Comparison of ENCODE assay signal across 8 cellular contexts in genomic region chr1:23979387-23980005, GRCh38. TPM values are rescaled to one million over a fixed set of nuclear protein-coding genes. Genes with fewer than 3 reads are reported as not detected.
DNase-seq lines count a peak whose midpoint lies in the region; ATAC-seq and TF ChIP-seq lines count a peak whose summit lies in the region.

No MANE protein-coding gene starts in this region.

- H3K9me3 ChIP-seq in iPS-18a (ENCODE audit: control insufficient read depth, low read depth, low read length), result no peaks in the 10 kb centered on the region
- H3K9me3 ChIP-seq in stomach, result no peaks in the 10 kb centered on the region

- DNase-seq in T-helper 2 cell treated with Interferon-gamma antibody and Interleukin-4, amounts not matched to agents 5 μg/mL and 100 μg/mL, for 36 hours (ENCODE audit: low spot score), result no peak
- DNase-seq in T-helper 2 cell (no peak), stomach (no peak), 8988T (no peak), left lobe of liver (ENCODE audit: low spot score) (no peak), nucleus accumbens (lab: John Stamatoyannopoulos, UW) (no peak)
- no peak for DNase-seq in activated CD4-positive, alpha-beta memory T cell treated with anti-CD3 and anti-CD28 coated beads, Interleukin-2, amount 10 ng/mL, durations not matched to agents 7 days and 5 days

- CTCF ChIA-PET in activated CD4-positive, alpha-beta memory T cell treated with anti-CD3 and anti-CD28 coated beads, Interleukin-2, amount 10 ng/mL, durations not matched to agents 7 days and 5 days (lab: Charles Lee), result interaction anchor here (0.8 to 1.8 kb wide), 4 partner anchors 20 to 25 kb away, joined by 3 to 5 read pairs (median 3); partner anchors contain the start of gene PNRC2

- peaks cover 41% of the 10 kb centered on the region for H3K4me1 Mint-ChIP-seq in T-helper 2 cell treated with Interferon-gamma antibody and Interleukin-4, amounts not matched to agents 5 μg/mL and 100 μg/mL, for 36 hours (ENCODE audit: low read depth)
- peaks cover 47% of the 10 kb centered on the region for H3K4me1 Mint-ChIP-seq in activated CD4-positive, alpha-beta memory T cell treated with anti-CD3 and anti-CD28 coated beads, Interleukin-2, amount 10 ng/mL, durations not matched to agents 7 days and 5 days

- no peaks in the 10 kb centered on the region for H3K9me3 Mint-ChIP-seq in T-helper 2 cell treated with Interferon-gamma antibody and Interleukin-4, amounts not matched to agents 5 μg/mL and 100 μg/mL, for 36 hours
- H3K9me3 Mint-ChIP-seq in activated CD4-positive, alpha-beta memory T cell treated with anti-CD3 and anti-CD28 coated beads, Interleukin-2, amount 10 ng/mL, durations not matched to agents 7 days and 5 days, result no peaks in the 10 kb centered on the region

- H3K27ac Mint-ChIP-seq in T-helper 2 cell treated with Interferon-gamma antibody and Interleukin-4, amounts not matched to agents 5 μg/mL and 100 μg/mL, for 36 hours, result peak overlapping the region; percentile 92
- H3K27ac Mint-ChIP-seq in activated CD4-positive, alpha-beta memory T cell treated with anti-CD3 and anti-CD28 coated beads, Interleukin-2, amount 10 ng/mL, durations not matched to agents 7 days and 5 days, result peak overlapping the region; percentile 94

- intact Hi-C loops in stomach (cut with DNase I; ENCODE audit: low total_unique reads), result no loop called here

- TF ChIP-seq POLR2A in stomach (IDR thresholded peaks at IDR 0.05), result no peak

- peaks cover 42% of the 10 kb centered on the region for H3K36me3 Mint-ChIP-seq in T-helper 2 cell treated with Interferon-gamma antibody and Interleukin-4, amounts not matched to agents 5 μg/mL and 100 μg/mL, for 36 hours (ENCODE audit: low read depth)
- H3K36me3 Mint-ChIP-seq in activated CD4-positive, alpha-beta memory T cell treated with anti-CD3 and anti-CD28 coated beads, Interleukin-2, amount 10 ng/mL, durations not matched to agents 7 days and 5 days (ENCODE audit: low read depth), result peaks cover 53% of the 10 kb centered on the region

- H3K27me3 ChIP-seq in iPS-18a (ENCODE audit: control insufficient read depth, insufficient read depth, low read length), result no peaks in the 10 kb centered on the region
- no peaks in the 10 kb centered on the region for H3K27me3 ChIP-seq in stomach

- H3K27ac ChIP-seq in iPS-18a (ENCODE audit: low read length), result peak overlapping the region; percentile 97
- H3K27ac ChIP-seq in stomach, result peak overlapping the region; percentile 97 to 100 (median 98)

- POLR2A ChIA-PET in activated CD4-positive, alpha-beta memory T cell treated with anti-CD3 and anti-CD28 coated beads, Interleukin-2, amount 10 ng/mL, durations not matched to agents 7 days and 5 days (lab: Charles Lee), result interaction anchor here (0.9 to 12.0 kb wide), 8 partner anchors 9 to 986 kb away, joined by 3 to 515 read pairs (median 5); partner anchors contain the start of gene PNRC2

- peak overlapping the region; percentile 95 for H3K4me3 Mint-ChIP-seq in T-helper 2 cell treated with Interferon-gamma antibody and Interleukin-4, amounts not matched to agents 5 μg/mL and 100 μg/mL, for 36 hours
- H3K4me3 Mint-ChIP-seq in activated CD4-positive, alpha-beta memory T cell treated with anti-CD3 and anti-CD28 coated beads, Interleukin-2, amount 10 ng/mL, durations not matched to agents 7 days and 5 days, result peak overlapping the region; percentile 91

- WGBS in stomach, 5 donors, result 0 to 1% (median 0%) methylated on average over 24 to 29 of the region's 29 CpGs

- peak overlapping the region; percentile 94 for H3K4me3 ChIP-seq in iPS-18a (ENCODE audit: low read length)
- H3K4me3 ChIP-seq in stomach, result peak overlapping the region; percentile 84 to 94 (median 86)

- no peak for TF ChIP-seq EP300 in stomach (IDR thresholded peaks at IDR 0.05)

- H3K27me3 Mint-ChIP-seq in T-helper 2 cell treated with Interferon-gamma antibody and Interleukin-4, amounts not matched to agents 5 μg/mL and 100 μg/mL, for 36 hours (ENCODE audit: low read depth), result no peaks in the 10 kb centered on the region
- H3K27me3 Mint-ChIP-seq in activated CD4-positive, alpha-beta memory T cell treated with anti-CD3 and anti-CD28 coated beads, Interleukin-2, amount 10 ng/mL, durations not matched to agents 7 days and 5 days, result no peaks in the 10 kb centered on the region

- ATAC-seq in left lobe of liver, result no peak

- peaks cover 27% of the 10 kb centered on the region for H3K4me1 ChIP-seq in iPS-18a (ENCODE audit: control insufficient read depth, low read depth, low read length)
- H3K4me1 ChIP-seq in stomach, result peaks cover 43 to 73% (median 58%) of the 10 kb centered on the region in 4 donors

- H3K36me3 ChIP-seq in iPS-18a (ENCODE audit: control insufficient read depth, low read depth, low read length), result peaks cover 40% of the 10 kb centered on the region
- H3K36me3 ChIP-seq in stomach, result peaks cover 4 to 5% (median 5%) of the 10 kb centered on the region in 4 donors

- peak overlapping the region; percentile 99 for H3K9ac ChIP-seq in iPS-18a (ENCODE audit: low read length)

- no peak for TF ChIP-seq CTCF in stomach (IDR thresholded peaks at IDR 0.05)

RNA-seq across cellular contexts. Expression of gene SRSF10, which starts 0.6 kb away (rescaled TPM):
- 100 to 1,000 TPM; 191 to 192 TPM for total RNA-seq in activated CD4-positive, alpha-beta memory T cell treated with anti-CD3 and anti-CD28 coated beads, Interleukin-2, amount 10 ng/mL, durations not matched to agents 7 days and 5 days
- total RNA-seq in stomach (100 to 1,000 TPM in 4 of 5 donors, 10 to 100 TPM in 1; 60.7 to 285 (median 136) TPM), left lobe of liver (31.1 TPM)
- polyA plus RNA-seq in stomach, result 10 to 100 TPM; 41.7 to 54.9 (median 43.3) TPM

RNA-seq across cellular contexts. Expression of gene PNRC2, which starts 19.9 kb away (rescaled TPM):
- 100 to 1,000 TPM; 153 to 158 TPM for total RNA-seq in activated CD4-positive, alpha-beta memory T cell treated with anti-CD3 and anti-CD28 coated beads, Interleukin-2, amount 10 ng/mL, durations not matched to agents 7 days and 5 days
- total RNA-seq in stomach, result 100 to 1,000 TPM in 1 of 5 donors, 10 to 100 TPM in 4; 38.5 to 181 (median 66.6) TPM
- polyA plus RNA-seq in stomach, result 100 to 1,000 TPM in 2 of 3 donors, 10 to 100 TPM in 1; 59.3 to 172 (median 103) TPM
- total RNA-seq in left lobe of liver, result 32.1 TPM
